ENCODE assay signal across 10 cellular contexts in the genomic region with DNA sequence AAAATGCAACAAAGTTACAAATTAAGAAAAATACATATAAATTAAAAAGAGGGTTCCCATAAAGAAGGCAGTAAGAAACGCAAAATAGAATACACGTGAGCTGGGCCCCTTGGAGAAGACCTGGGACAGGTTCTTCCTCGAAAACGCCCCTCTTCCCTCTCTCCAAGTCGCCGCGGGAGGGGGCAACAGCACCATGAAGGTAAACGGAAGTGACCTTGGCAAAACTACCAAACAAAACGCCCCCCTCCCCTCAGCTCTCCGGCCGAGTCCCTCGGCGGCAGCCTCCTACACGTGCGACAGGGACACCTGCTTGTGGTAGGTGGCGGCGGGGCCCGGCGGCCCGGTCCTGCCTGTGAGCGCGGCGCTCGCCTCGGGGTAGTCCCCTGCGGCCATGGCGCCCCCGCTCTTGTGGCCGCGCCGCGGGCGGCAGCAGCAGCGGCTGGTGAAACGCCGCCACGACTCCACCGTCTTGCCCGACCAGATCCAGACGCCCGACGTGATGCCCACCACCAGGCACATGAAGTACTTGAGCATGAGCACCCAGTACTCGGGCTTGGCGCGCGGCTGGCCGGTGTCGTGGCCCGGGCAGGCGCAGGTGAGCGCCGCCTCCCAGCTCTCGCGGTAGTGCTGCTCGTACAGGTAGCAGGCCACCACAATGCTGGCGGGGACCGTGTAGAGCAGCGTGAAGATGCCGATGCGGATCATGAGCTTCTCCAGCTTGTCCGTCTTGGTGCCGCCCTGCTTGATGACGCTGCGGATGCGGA. TPM values are rescaled to one million over a fixed set of nuclear protein-coding genes. Genes with fewer than 3 reads are reported as not detected.
DNase-seq lines count a peak whose midpoint lies in the region; ATAC-seq, FAIRE-seq and TF ChIP-seq lines count a peak whose summit lies in the region.
"Had no signal": no experiment of that assay in that cellular context is flagged by ENCODE, and none has a peak within 500 bp of the region (broad histone marks: within the 10 kb centered on the region; RNA-seq: fewer than 3 reads in every experiment).

No MANE protein-coding gene starts in this region.

- TF ChIP-seq CTCF in GM12878 (IDR thresholded peaks at IDR 0.05 in 2 of 3, conservative IDR thresholded peaks at IDR 0.05 in 1 of 3; ENCODE audit: control insufficient read depth in 2 of 3, extremely low read depth in 1 of 3, insufficient read depth in 1 of 3, low read depth in 3 of 3, low read length in 3 of 3) (peak in 2 of 3 experiments; percentile 10 to 21; a peak in 1 of 6 replicates), vagina (IDR thresholded peaks at IDR 0.05) (no peak)

- H3K27ac ChIP-seq in GM12878 (ENCODE audit: control insufficient read depth, insufficient read depth) = no peak overlapping the region
- H3K27ac ChIP-seq in vagina = no peak overlapping the region

- no peaks in the 10 kb centered on the region; a peak in 2 of 4 replicates for H3K27me3 ChIP-seq in GM12878 (replicated peaks in 1 of 2; ENCODE audit: control insufficient read depth in 2 of 2, insufficient read depth in 2 of 2, low read length in 1 of 2)
- no peaks in the 10 kb centered on the region for H3K27me3 ChIP-seq in vagina

- RAD21 ChIA-PET in GM12878 (lab: Charles Lee; ENCODE audit: unreplicated experiment) = interaction anchor here (0.7 to 2.5 kb wide), 12 partner anchors 8 to 273 kb away, joined by 3 to 12 read pairs (median 4); partner anchors contain the start of gene METTL21A

- H3K36me3 Mint-ChIP-seq in memory B cell = peaks cover 2% of the 10 kb centered on the region

- SMC1A ChIA-PET in GM12878 (lab: Charles Lee; ENCODE audit: uncharacterized antibody, unreplicated experiment) = interaction anchor here (0.7 to 2.6 kb wide), 12 partner anchors 11 to 274 kb away, joined by 3 to 25 read pairs (median 4); no protein-coding TSS in a partner anchor

- peak overlapping the region; percentile 75 for H3K27ac Mint-ChIP-seq in memory B cell

- H3K4me2 ChIP-seq in GM12878 (ENCODE audit: control insufficient read depth, insufficient read depth) = peak overlapping the region; percentile 53; the same call in 1 of the 2 replicates

- no peak for ATAC-seq in GM12878
- ATAC-seq in memory B cell (ENCODE audit: low read depth) = no peak
- no peak for ATAC-seq in HG03135 (IDR thresholded peaks at IDR 0.05; ENCODE audit: unreplicated experiment)

- H3K4me3 Mint-ChIP-seq in memory B cell = peak overlapping the region; percentile 89

- H3K27me3 Mint-ChIP-seq in memory B cell = peaks cover 4% of the 10 kb centered on the region

- peak; percentile 3 for DNase-seq in stimulated activated CD4-positive, alpha-beta T cell treated with anti-CD3 and anti-CD28 coated beads, Interleukin-12 subunit alpha, Interleukin-12 subunit beta, amount 100 ng/mL, for 4 hours
- DNase-seq in stimulated activated CD4-positive, alpha-beta T cell treated with anti-CD3 and anti-CD28 coated beads, Interleukin-1b, Interleukin-23, amount 100 ng/mL, for 48 hours = no peak
- no peak for DNase-seq in GM12878 (ENCODE audit: low read depth, low spot score)
- no peak for DNase-seq in memory B cell (ENCODE audit: low spot score in 2 of 2)
- no peak for DNase-seq in vagina (ENCODE audit: extremely low spot score in 2 of 2)
- DNase-seq in stimulated activated CD4-positive, alpha-beta T cell treated with anti-CD3 and anti-CD28 coated beads, Interleukin-4, amount 100 ng/mL, for 4 hours = no peak
- DNase-seq in stimulated activated CD4-positive, alpha-beta T cell treated with anti-CD3 and anti-CD28 coated beads, Interleukin-2, amount 100 ng/mL, for 48 hours = no peak
- DNase-seq: DND-41; NK-92 treated with Interleukin-12 subunit alpha and Interleukin-12 subunit beta, amount 100 ng/mL, for 24 hours had no signal

- FAIRE-seq in GM12878 (lab: Jason Lieb, UNC) = no peak

- H4K20me1 ChIP-seq in GM12878 (ENCODE audit: control insufficient read depth, insufficient read depth) = no peaks in the 10 kb centered on the region

- POLR2A ChIA-PET in GM12878 (lab: Charles Lee) = interaction anchor here (0.6 to 1.3 kb wide), 6 partner anchors 25 to 260 kb away, joined by 3 to 4 read pairs (median 3); no protein-coding TSS in a partner anchor

- WGBS in GM12878 (ENCODE audit: insufficient coverage, insufficient replicate concordance, low lambda C conversion rate, missing lambda C conversion rate) = 54% methylated on average over 56 of the region's 65 CpGs

- peak overlapping the region; percentile 46; the same call in 1 of the 2 replicates for H3K4me3 ChIP-seq in GM12878
- peak overlapping the region; percentile 3 to 98 for H3K4me3 ChIP-seq in vagina

- peak overlapping the region; percentile 63 for H2AFZ ChIP-seq in GM12878 (ENCODE audit: control insufficient read depth, low read depth, low read length)

- no peak for TF ChIP-seq RAD21 in GM12878 (IDR thresholded peaks at IDR 0.05; ENCODE audit: insufficient read depth, low read depth, low read length)

- H3K36me3 ChIP-seq in GM12878 (ENCODE audit: control insufficient read depth in 2 of 2, insufficient read depth in 2 of 2, low read length in 1 of 2) (no peaks in the 10 kb centered on the region), vagina (no peaks in the 10 kb centered on the region)

- H3K9me3 Mint-ChIP-seq in memory B cell = no peaks in the 10 kb centered on the region

- intact Hi-C loops in GM12878 (cut with micrococcal nuclease; ENCODE audit: unreplicated experiment) (loop anchor here (5.0 kb wide), 1 partner anchor 265 kb away; no protein-coding TSS in a partner anchor), vagina (cut with DNase I) (loop anchor here (10.0 kb wide), 1 partner anchor 142 kb away; the partner anchor contains the start of gene METTL21A)

- H3K9me3 ChIP-seq in GM12878 (replicated peaks; ENCODE audit: control insufficient read depth, insufficient read depth, low read length) = no peaks in the 10 kb centered on the region; the same call in 2 of the 3 replicates
- H3K9me3 ChIP-seq in vagina = no peaks in the 10 kb centered on the region

- H3K4me1 ChIP-seq in GM12878 (ENCODE audit: control insufficient read depth, insufficient read depth, low read length) (peaks cover 17% of the 10 kb centered on the region), vagina (peaks cover 29% of the 10 kb centered on the region)

- CTCF ChIA-PET in GM12878 (lab: Yijun Ruan, JAX) = interaction anchor here (0.8 to 6.5 kb wide), 15 partner anchors 8 to 305 kb away, joined by 3 to 56 read pairs (median 4); partner anchors contain the start of gene CCNYL1

- peaks cover 29% of the 10 kb centered on the region for H3K4me1 Mint-ChIP-seq in memory B cell

- no peak overlapping the region; the same call in 1 of the 2 replicates for H3K9ac ChIP-seq in GM12878 (ENCODE audit: control insufficient read depth, insufficient read depth, low read length)

- TF ChIP-seq POLR2A in GM12878 (IDR thresholded peaks at IDR 0.05; ENCODE audit: low read depth, low read length) (no peak), vagina (IDR thresholded peaks at IDR 0.05) (no peak)

- H3K79me2 ChIP-seq in GM12878 (ENCODE audit: control insufficient read depth, insufficient read depth, low read length) = no peaks in the 10 kb centered on the region

- in situ Hi-C loops in GM12878 (cut with MboI) = no loop called here

- no TSS peak for BruUV-seq in GM12878 (replicated peaks; lab: Mats Ljungman, UMichigan)

- TF ChIP-seq EP300 in GM12878 (IDR thresholded peaks at IDR 0.05; ENCODE audit: borderline replicate concordance in 1 of 2, control insufficient read depth in 1 of 2, low read depth in 2 of 2, low read length in 2 of 2) = no peak

TF ChIP-seq in GM12878, 131 proteins besides CTCF, POLR2A, EP300 and RAD21 (continues in another document):
- TF ChIP-seq IKZF1 (conservative IDR thresholded peaks at IDR 0.05) (peak; percentile 44), GATAD2B (conservative IDR thresholded peaks at IDR 0.05; ENCODE audit: low read depth) (0 out of 2 replicates have a peak, but pooled peaks have one; percentile 53)

RNA-seq across cellular contexts. Expression of gene FZD5, which starts 2.8 kb away (rescaled TPM):
- total RNA-seq in GM12878 (2013; cell fraction: nucleolus; rRNA removed) = 2.2 and 2.4 TPM in 2 replicates
- 1.2 and 1.5 TPM in 2 replicates for total RNA-seq in GM12878 (2014; rRNA removed)
- 0.81 and 0.83 TPM in 2 replicates for total RNA-seq in GM12878 (2014; rRNA removed; fragmentation: Illumina TruSeq; extraction: Trizol)
- total RNA-seq in GM12878 (2021) = 2.4 and 2.6 TPM in 2 replicates
- polyA plus RNA-seq in GM12878 (2011; ENCODE audit: low read depth) = not detected
- 0.78 and 0.80 TPM in 2 replicates for polyA plus RNA-seq in GM12878 (2011; rRNA removed)
- 0.46 and 0.50 TPM in 2 replicates for polyA plus RNA-seq in GM12878 (2011; cell fraction: cytosol; rRNA removed)
- 2.0 and 2.2 TPM in 2 replicates for polyA plus RNA-seq in GM12878 (2011; cell fraction: nucleus; rRNA removed)
- 0.18 and 0.21 TPM in 2 replicates for polyA plus RNA-seq in GM12878 (2012)
- polyA plus RNA-seq in GM12878 (2014; fragmentation: Illumina TruSeq; extraction: Trizol) = 0.72 and 0.89 TPM in 2 replicates
- under 1 TPM; 0.40 to 0.53 TPM for polyA plus RNA-seq in GM12878 (2014; fragmentation: Nextera tagmentation; extraction: Ambion mirVana)
- 0.88 TPM in 2 replicates for polyA plus RNA-seq in GM12878 (2014; rRNA removed)
- polyA plus RNA-seq in GM12878 (2016; fragmentation: Nextera tagmentation; extraction: Ambion mirVana) = 1 to 10 TPM in 1 of 2 experiments, under 1 TPM in 1; 0.88 to 1.2 TPM
- 1.5 and 2.1 TPM in 2 replicates for polyA minus RNA-seq in GM12878 (2011; rRNA and poly(A)+ RNA removed)
- 0.94 TPM in 2 replicates for polyA minus RNA-seq in GM12878 (2011; cell fraction: cytosol; rRNA and poly(A)+ RNA removed)
- polyA minus RNA-seq in GM12878 (2011; cell fraction: nucleus; rRNA and poly(A)+ RNA removed) = 2.7 and 4.5 TPM in 2 replicates
- total RNA-seq in vagina = 9.3 TPM

RNA-seq across cellular contexts. Expression of gene CCNYL1, which starts 55.4 kb away (rescaled TPM):
- total RNA-seq in GM12878 (2013; cell fraction: nucleolus; rRNA removed) = 8.3 and 11.0 TPM in 2 replicates
- total RNA-seq in GM12878 (2014; rRNA removed) (3.6 and 4.0 TPM in 2 replicates), GM12878 (2014; rRNA removed; fragmentation: Illumina TruSeq; extraction: Trizol) (5.9 and 6.4 TPM in 2 replicates), GM12878 (2021) (6.8 and 8.0 TPM in 2 replicates), vagina (7.1 TPM)
- 2.3 TPM for polyA plus RNA-seq in GM12878 (2011; ENCODE audit: low read depth)
- polyA plus RNA-seq in GM12878 (2011; rRNA removed) (12.3 and 17.8 TPM in 2 replicates), GM12878 (2014; fragmentation: Illumina TruSeq; extraction: Trizol) (9.5 and 13.9 TPM in 2 replicates), GM12878 (2014; fragmentation: Nextera tagmentation; extraction: Ambion mirVana) (1 to 10 TPM; 2.4 to 3.7 TPM), GM12878 (2014; rRNA removed) (6.4 and 7.4 TPM in 2 replicates), GM12878 (2016; fragmentation: Nextera tagmentation; extraction: Ambion mirVana) (1 to 10 TPM; 1.8 to 5.9 TPM)
- 6.0 and 6.8 TPM in 2 replicates for polyA plus RNA-seq in GM12878 (2011; cell fraction: cytosol; rRNA removed)
- 6.1 and 8.9 TPM in 2 replicates for polyA plus RNA-seq in GM12878 (2011; cell fraction: nucleus; rRNA removed)
- polyA plus RNA-seq in GM12878 (2012) = 3.7 and 3.8 TPM in 2 replicates
- polyA minus RNA-seq in GM12878 (2011; rRNA and poly(A)+ RNA removed) = 6.8 and 7.6 TPM in 2 replicates
- polyA minus RNA-seq in GM12878 (2011; cell fraction: cytosol; rRNA and poly(A)+ RNA removed) = 2.7 and 7.5 TPM in 2 replicates
- 5.7 and 9.5 TPM in 2 replicates for polyA minus RNA-seq in GM12878 (2011; cell fraction: nucleus; rRNA and poly(A)+ RNA removed)

Comparison
In these comparisons a context has a peak if more than half of its experiments do, and no peak if none do; other contexts are left out.
1. CTCF ChIP-seq: peak in GM12878 (2 of 3); none in vagina (0 of 3).